Comparison of ENCODE assay signal across 21 cellular contexts in genomic region chr10:11409357-11409756, GRCh38.
"Had no signal": no experiment of that assay in that cellular context is flagged by ENCODE, and none has a peak within 500 bp of the region (broad histone marks: within the 10 kb centered on the region; RNA-seq: fewer than 3 reads in every experiment).

No MANE protein-coding gene starts in this region.

- H3K9me3 ChIP-seq: gastrocnemius medialis, prostate gland, testis had no signal

- H2AFZ ChIP-seq: hepatocyte had no signal

- ATAC-seq: esophagus mucosa; gastrocnemius medialis; left lobe of liver; natural killer cell; stimulated activated effector memory CD8-positive, alpha-beta T cell treated with anti-CD3 and anti-CD28 coated beads, Interleukin-12 subunit alpha, Interleukin-12 subunit beta, amount 100 ng/mL, for 72 hours had no signal

- H3K4me1 ChIP-seq: gastrocnemius medialis, prostate gland, right atrium auricular region, sigmoid colon, stomach had no signal

- H3K4me2 ChIP-seq: hepatocyte had no signal

- H3K27me3 ChIP-seq: hepatocyte, right atrium auricular region, sigmoid colon, stomach, testis had no signal

- H3K27ac ChIP-seq: dorsolateral prefrontal cortex, epithelial cell of prostate, gastrocnemius medialis, hepatocyte, prostate gland, right atrium auricular region, sigmoid colon, stomach, testis, tibial artery had no signal

- H3K36me3 ChIP-seq: gastrocnemius medialis, prostate gland, right atrium auricular region, sigmoid colon, stomach, tibial artery had no signal

- H3K4me3 ChIP-seq: dorsolateral prefrontal cortex, gastrocnemius medialis, hepatocyte, lung, prostate gland, right atrium auricular region, sigmoid colon, stomach, testis, tibial artery had no signal

- DNase-seq: dorsolateral prefrontal cortex; effector CD4-positive, alpha-beta T cell; foreskin fibroblast; gastrocnemius medialis; kidney; natural killer cell; sigmoid colon; stimulated activated CD4-positive, alpha-beta T cell treated with anti-CD3 and anti-CD28 coated beads, Interleukin-2, amount 100 ng/mL, for 24 hours; stimulated activated CD4-positive, alpha-beta T cell treated with anti-CD3 and anti-CD28 coated beads, Interleukin-4, amount 100 ng/mL, for 24 hours; stimulated activated naive CD4-positive, alpha-beta T cell treated with Interleukin-2 at 50 U/mL for 16 hours; stomach; testis; tibial artery had no signal
